In the genomic region with DNA sequence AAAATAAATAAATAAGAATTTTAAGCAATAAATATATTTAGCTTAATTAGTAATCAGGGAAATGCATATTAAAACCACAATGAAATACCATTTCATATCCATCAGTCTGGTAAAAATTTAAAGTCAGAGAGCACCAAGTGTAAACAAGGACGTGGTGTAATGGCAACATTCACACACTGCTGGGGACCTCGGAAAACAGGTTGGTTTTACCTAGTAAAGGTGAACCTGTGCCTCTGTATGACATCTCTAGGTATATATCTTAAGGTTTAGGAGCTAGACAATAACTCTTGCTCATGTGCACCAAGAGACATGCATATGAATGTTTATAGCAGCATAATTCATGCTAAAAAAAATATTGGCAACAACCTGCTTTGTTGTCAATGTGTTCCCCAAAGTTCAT, we compare ENCODE assay signal across 24 cellular contexts. TPM values are rescaled to one million over a fixed set of nuclear protein-coding genes. Genes with fewer than 3 reads are reported as not detected.
DNase-seq lines count a peak whose midpoint lies in the region; ATAC-seq and TF ChIP-seq lines count a peak whose summit lies in the region.
"Had no signal": no experiment of that assay in that cellular context is flagged by ENCODE, and none has a peak within 500 bp of the region (broad histone marks: within the 10 kb centered on the region; RNA-seq: fewer than 3 reads in every experiment).

No MANE protein-coding gene starts in this region.

- H3K4me1 Mint-ChIP-seq in activated CD8-positive, alpha-beta T cell treated with anti-CD3 and anti-CD28 coated beads for 36 hours (ENCODE audit: low read depth) = peaks cover 78% of the 10 kb centered on the region
- H3K4me1 Mint-ChIP-seq in activated CD8-positive, alpha-beta T cell treated with anti-CD3 and anti-CD28 coated beads, Interleukin-2, amount 10 ng/mL, durations not matched to agents 7 days and 5 days (ENCODE audit: low read depth) = peaks cover 54% of the 10 kb centered on the region
- H3K4me1 Mint-ChIP-seq in activated naive CD8-positive, alpha-beta T cell treated with anti-CD3 and anti-CD28 coated beads, Interleukin-2, amount 50 U/mL, for 24 hours = peaks cover 87% of the 10 kb centered on the region
- peaks cover 80% of the 10 kb centered on the region for H3K4me1 Mint-ChIP-seq in stimulated activated effector memory CD8-positive, alpha-beta T cell treated with anti-CD3 and anti-CD28 coated beads, Interleukin-12 subunit alpha, Interleukin-12 subunit beta, amount 100 ng/mL, for 72 hours

- H3K27me3 Mint-ChIP-seq in activated CD8-positive, alpha-beta T cell treated with anti-CD3 and anti-CD28 coated beads for 36 hours = no peaks in the 10 kb centered on the region
- no peaks in the 10 kb centered on the region for H3K27me3 Mint-ChIP-seq in activated CD8-positive, alpha-beta T cell treated with anti-CD3 and anti-CD28 coated beads, Interleukin-2, amount 10 ng/mL, durations not matched to agents 7 days and 5 days (ENCODE audit: low read depth)
- H3K27me3 Mint-ChIP-seq in activated naive CD8-positive, alpha-beta T cell treated with anti-CD3 and anti-CD28 coated beads, Interleukin-2, amount 50 U/mL, for 24 hours = no peaks in the 10 kb centered on the region

- no peak for DNase-seq in activated CD8-positive, alpha-beta T cell treated with anti-CD3 and anti-CD28 coated beads for 36 hours
- DNase-seq in activated CD8-positive, alpha-beta T cell treated with anti-CD3 and anti-CD28 coated beads, Interleukin-2, amount 10 ng/mL, durations not matched to agents 7 days and 5 days = no peak
- DNase-seq in activated naive CD8-positive, alpha-beta T cell treated with anti-CD3 and anti-CD28 coated beads, Interleukin-2, amount 50 U/mL, for 24 hours = no peak
- no peak for DNase-seq in stimulated activated effector memory CD8-positive, alpha-beta T cell treated with anti-CD3 and anti-CD28 coated beads, Interleukin-12 subunit alpha, Interleukin-12 subunit beta, amount 100 ng/mL, for 72 hours (ENCODE audit: low spot score in 2 of 2)
- DNase-seq in spleen = no peak
- DNase-seq: anterior cingulate cortex; dorsolateral prefrontal cortex; foreskin fibroblast; MV-4-11; NCI-H187 treated with DMSO at 0.1 percent for 48 hours; NCI-H226; PC-9; SHP77 treated with DMSO at 0.1 percent for 48 hours; small intestine; stimulated activated CD4-positive, alpha-beta T cell treated with anti-CD3 and anti-CD28 coated beads, Interleukin-2, amount 100 ng/mL, for 48 hours; upper lobe of right lung had no signal

- H3K27ac Mint-ChIP-seq in activated CD8-positive, alpha-beta T cell treated with anti-CD3 and anti-CD28 coated beads for 36 hours = peak overlapping the region; percentile 51
- no peak overlapping the region for H3K27ac Mint-ChIP-seq in activated CD8-positive, alpha-beta T cell treated with anti-CD3 and anti-CD28 coated beads, Interleukin-2, amount 10 ng/mL, durations not matched to agents 7 days and 5 days
- H3K27ac Mint-ChIP-seq in activated naive CD8-positive, alpha-beta T cell treated with anti-CD3 and anti-CD28 coated beads, Interleukin-2, amount 50 U/mL, for 24 hours = peak overlapping the region; percentile 80
- H3K27ac Mint-ChIP-seq in stimulated activated effector memory CD8-positive, alpha-beta T cell treated with anti-CD3 and anti-CD28 coated beads, Interleukin-12 subunit alpha, Interleukin-12 subunit beta, amount 100 ng/mL, for 72 hours = peak overlapping the region; percentile 90

- H3K4me1 ChIP-seq in spleen = peaks cover 9 to 92% (median 50%) of the 10 kb centered on the region in 6 donors
- H3K4me1 ChIP-seq: A549, upper lobe of right lung had no signal

- H3K9me3 Mint-ChIP-seq in activated CD8-positive, alpha-beta T cell treated with anti-CD3 and anti-CD28 coated beads for 36 hours = peaks cover 12% of the 10 kb centered on the region
- H3K9me3 Mint-ChIP-seq in activated CD8-positive, alpha-beta T cell treated with anti-CD3 and anti-CD28 coated beads, Interleukin-2, amount 10 ng/mL, durations not matched to agents 7 days and 5 days (ENCODE audit: insufficient read depth) = peaks cover 16% of the 10 kb centered on the region
- H3K9me3 Mint-ChIP-seq in activated naive CD8-positive, alpha-beta T cell treated with anti-CD3 and anti-CD28 coated beads, Interleukin-2, amount 50 U/mL, for 24 hours = peaks cover 5% of the 10 kb centered on the region
- peaks cover 5% of the 10 kb centered on the region for H3K9me3 Mint-ChIP-seq in stimulated activated effector memory CD8-positive, alpha-beta T cell treated with anti-CD3 and anti-CD28 coated beads, Interleukin-12 subunit alpha, Interleukin-12 subunit beta, amount 100 ng/mL, for 72 hours

- peaks cover 75% of the 10 kb centered on the region for H3K36me3 Mint-ChIP-seq in activated CD8-positive, alpha-beta T cell treated with anti-CD3 and anti-CD28 coated beads for 36 hours (ENCODE audit: low read depth)
- H3K36me3 Mint-ChIP-seq in activated CD8-positive, alpha-beta T cell treated with anti-CD3 and anti-CD28 coated beads, Interleukin-2, amount 10 ng/mL, durations not matched to agents 7 days and 5 days (ENCODE audit: low read depth) = peaks cover 60% of the 10 kb centered on the region
- H3K36me3 Mint-ChIP-seq in activated naive CD8-positive, alpha-beta T cell treated with anti-CD3 and anti-CD28 coated beads, Interleukin-2, amount 50 U/mL, for 24 hours (ENCODE audit: low read depth) = peaks cover 59% of the 10 kb centered on the region
- no peaks in the 10 kb centered on the region for H3K36me3 Mint-ChIP-seq in stimulated activated effector memory CD8-positive, alpha-beta T cell treated with anti-CD3 and anti-CD28 coated beads, Interleukin-12 subunit alpha, Interleukin-12 subunit beta, amount 100 ng/mL, for 72 hours

- no peaks in the 10 kb centered on the region for H3K27me3 ChIP-seq in spleen (replicated peaks in 1 of 7)
- H3K27me3 ChIP-seq: BLaER1, dorsolateral prefrontal cortex, hepatocyte, neutrophil, upper lobe of right lung had no signal

- peaks cover 0 to 12% (median 2%) of the 10 kb centered on the region in 6 donors for H3K36me3 ChIP-seq in spleen
- H3K36me3 ChIP-seq: neutrophil, upper lobe of right lung had no signal

- CTCF ChIA-PET in activated CD8-positive, alpha-beta T cell treated with anti-CD3 and anti-CD28 coated beads for 36 hours (lab: Charles Lee) = interaction anchor here (1.3 kb wide), 1 partner anchor 8 kb away, joined by 4 read pairs; no protein-coding TSS in a partner anchor
- CTCF ChIA-PET in activated CD8-positive, alpha-beta T cell treated with anti-CD3 and anti-CD28 coated beads, Interleukin-2, amount 10 ng/mL, durations not matched to agents 7 days and 5 days (lab: Charles Lee) = no interaction called here

- intact Hi-C loops in activated CD8-positive, alpha-beta T cell treated with anti-CD3 and anti-CD28 coated beads for 36 hours (cut with micrococcal nuclease) = no loop called here
- intact Hi-C loops in spleen (cut with DNase I; ENCODE audit: low total_unique reads) = no loop called here

- ATAC-seq in activated CD8-positive, alpha-beta T cell treated with anti-CD3 and anti-CD28 coated beads for 36 hours = no peak
- ATAC-seq in activated CD8-positive, alpha-beta T cell treated with anti-CD3 and anti-CD28 coated beads, Interleukin-2, amount 10 ng/mL, durations not matched to agents 7 days and 5 days = no peak
- no peak for ATAC-seq in activated naive CD8-positive, alpha-beta T cell treated with anti-CD3 and anti-CD28 coated beads, Interleukin-2, amount 50 U/mL, for 24 hours
- no peak for ATAC-seq in stimulated activated effector memory CD8-positive, alpha-beta T cell treated with anti-CD3 and anti-CD28 coated beads, Interleukin-12 subunit alpha, Interleukin-12 subunit beta, amount 100 ng/mL, for 72 hours
- no peak for ATAC-seq in GM21619 (IDR thresholded peaks at IDR 0.05; ENCODE audit: unreplicated experiment)
- ATAC-seq in GM18505 (IDR thresholded peaks at IDR 0.05; ENCODE audit: unreplicated experiment) = no peak
- ATAC-seq: A549, upper lobe of right lung had no signal

- H3K4me3 ChIP-seq in spleen = no peak overlapping the region
- H3K4me3 ChIP-seq: A549, BLaER1, dorsolateral prefrontal cortex, hepatocyte, PC-9, upper lobe of right lung had no signal

- no peak for TF ChIP-seq CTCF in activated CD8-positive, alpha-beta T cell treated with anti-CD3 and anti-CD28 coated beads for 36 hours (IDR thresholded peaks at IDR 0.05)
- TF ChIP-seq CTCF in spleen (IDR thresholded peaks at IDR 0.05 in 8 of 11, conservative IDR thresholded peaks at IDR 0.05 in 3 of 11) = no peak

- POLR2A ChIA-PET in activated CD8-positive, alpha-beta T cell treated with anti-CD3 and anti-CD28 coated beads for 36 hours (lab: Charles Lee) = interaction anchor here (0.7 to 3.0 kb wide), 7 partner anchors 10 to 56 kb away, joined by 3 to 16 read pairs (median 4); no protein-coding TSS in a partner anchor
- POLR2A ChIA-PET in activated CD8-positive, alpha-beta T cell treated with anti-CD3 and anti-CD28 coated beads, Interleukin-2, amount 10 ng/mL, durations not matched to agents 7 days and 5 days (lab: Charles Lee) = interaction anchor here (0.9 kb wide), 1 partner anchor 10 kb away, joined by 3 read pairs; no protein-coding TSS in a partner anchor

- H3K9me3 ChIP-seq in spleen = peaks cover 0 to 11% (median 6%) of the 10 kb centered on the region in 8 donors
- H3K9me3 ChIP-seq: neutrophil, upper lobe of right lung had no signal

- WGBS in spleen, 5 donors = 72 to 82% (median 78%) methylated on average over 2 of the region's 2 CpGs

- no peak overlapping the region for H3K4me3 Mint-ChIP-seq in activated CD8-positive, alpha-beta T cell treated with anti-CD3 and anti-CD28 coated beads for 36 hours
- no peak overlapping the region for H3K4me3 Mint-ChIP-seq in activated CD8-positive, alpha-beta T cell treated with anti-CD3 and anti-CD28 coated beads, Interleukin-2, amount 10 ng/mL, durations not matched to agents 7 days and 5 days
- no peak overlapping the region for H3K4me3 Mint-ChIP-seq in activated naive CD8-positive, alpha-beta T cell treated with anti-CD3 and anti-CD28 coated beads, Interleukin-2, amount 50 U/mL, for 24 hours
- peak overlapping the region; percentile 11 for H3K4me3 Mint-ChIP-seq in stimulated activated effector memory CD8-positive, alpha-beta T cell treated with anti-CD3 and anti-CD28 coated beads, Interleukin-12 subunit alpha, Interleukin-12 subunit beta, amount 100 ng/mL, for 72 hours

- TF ChIP-seq POLR2A in GM19099 (IDR thresholded peaks at IDR 0.05; ENCODE audit: extremely low read depth, insufficient read length, low read depth) (peak; percentile 21), spleen (IDR thresholded peaks at IDR 0.05) (no peak), GM18505 (IDR thresholded peaks at IDR 0.05; ENCODE audit: borderline replicate concordance, extremely low read depth, insufficient read depth, insufficient read length) (no peak)

- H3K27ac ChIP-seq in spleen = peak overlapping the region in 3 of 8 donors; percentile 13 to 41 (median 17)
- H3K27ac ChIP-seq: A549, BLaER1, epithelial cell of prostate, hepatocyte, neutrophil, PC-9, upper lobe of right lung had no signal

RNA-seq across cellular contexts. Expression of a gene that starts 29.7 kb away (rescaled TPM):
- 100 to 1,000 TPM; 266 to 268 TPM for total RNA-seq in activated CD8-positive, alpha-beta T cell treated with anti-CD3 and anti-CD28 coated beads for 36 hours
- 100 to 1,000 TPM; 173 to 176 TPM for total RNA-seq in activated CD8-positive, alpha-beta T cell treated with anti-CD3 and anti-CD28 coated beads, Interleukin-2, amount 10 ng/mL, durations not matched to agents 7 days and 5 days
- 100 to 1,000 TPM; 132 to 156 (median 148) TPM for total RNA-seq in spleen
- polyA plus RNA-seq in spleen = 10 to 100 TPM; 40.6 to 55.6 (median 54.9) TPM

RNA-seq across cellular contexts. Expression of a gene that starts 40.4 kb away (rescaled TPM):
- total RNA-seq in activated CD8-positive, alpha-beta T cell treated with anti-CD3 and anti-CD28 coated beads for 36 hours = 10 to 100 TPM; 18.2 to 19.0 TPM
- 10 to 100 TPM; 22.5 to 24.4 TPM for total RNA-seq in activated CD8-positive, alpha-beta T cell treated with anti-CD3 and anti-CD28 coated beads, Interleukin-2, amount 10 ng/mL, durations not matched to agents 7 days and 5 days
- 10 to 100 TPM; 25.2 to 42.8 (median 30.5) TPM for total RNA-seq in spleen
- polyA plus RNA-seq in spleen = 1 to 10 TPM; 3.9 to 7.4 (median 4.3) TPM
